1 cellular context compared by ENCODE assay signal in the genomic region with DNA sequence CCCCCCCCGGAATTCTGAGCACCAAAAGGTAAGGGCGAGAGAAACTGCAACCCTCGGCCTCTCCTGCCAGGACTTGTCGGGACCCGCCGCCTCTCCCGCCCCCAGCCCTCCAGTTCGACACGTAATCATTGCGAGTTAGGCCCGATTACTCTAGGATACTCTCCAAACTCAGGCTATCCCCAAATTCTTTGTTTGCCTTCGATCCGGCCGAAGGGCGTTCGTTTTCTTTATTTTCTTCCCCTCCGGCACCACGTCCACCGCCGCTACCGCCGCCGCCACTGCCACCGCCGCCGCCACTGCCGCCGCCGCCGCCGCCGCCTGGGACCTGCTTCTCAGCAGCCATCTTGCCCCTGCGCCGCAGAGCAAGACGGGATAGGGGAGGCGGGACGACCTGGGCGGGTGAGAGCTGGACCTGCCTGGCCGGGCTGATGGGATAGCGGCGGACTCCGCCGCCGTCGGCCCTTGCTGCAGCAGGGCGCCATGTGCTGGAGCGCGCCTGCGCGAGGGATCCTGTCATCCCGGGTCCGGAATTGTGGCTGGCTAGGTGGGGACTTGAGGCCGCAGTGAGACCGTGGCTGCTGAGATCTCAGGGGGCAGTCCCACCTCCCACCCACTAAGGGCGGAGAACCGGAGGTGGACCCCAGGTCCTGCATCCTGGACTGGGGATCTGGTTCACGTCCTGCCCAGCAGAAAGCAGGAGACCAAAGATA.
TF ChIP-seq lines count a peak whose summit lies in the region.

Gene SRP68 (minus strand): TSS at position 369 of the 710 bp plus-strand sequence. CDS start 26 bp downstream, at position 343.

TF ChIP-seq in HepG2, 621 proteins besides CTCF, POLR2A, EP300 and RAD21 (continued from another document and continues in another):
- TF ChIP-seq ZNF513 (CRISPR knock-in tag; conservative IDR thresholded peaks at IDR 0.05) (no peak), AHR (CRISPR knock-in tag; IDR thresholded peaks at IDR 0.05) (0 out of 2 replicates have a peak, but pooled peaks have one; percentile 72), ZNF780A (CRISPR knock-in tag; IDR thresholded peaks at IDR 0.05) (peak; percentile 87; the same call in 1 of the 2 replicates), ZNF660 (CRISPR knock-in tag; IDR thresholded peaks at IDR 0.05; ENCODE audit: borderline replicate concordance, low read depth) (no peak), PHF8 (CRISPR knock-in tag; IDR thresholded peaks at IDR 0.05) (peak; percentile 94), ZNF101 (CRISPR knock-in tag; IDR thresholded peaks at IDR 0.05; ENCODE audit: borderline replicate concordance, low read depth) (0 out of 2 replicates have a peak, but pooled peaks have one; percentile 74), ZNF263 (CRISPR knock-in tag; IDR thresholded peaks at IDR 0.05) (no peak; the same call in none of the 2 replicates), RAD51 (IDR thresholded peaks at IDR 0.05; ENCODE audit: borderline replicate concordance) (no peak), ZNF546 (CRISPR knock-in tag; conservative IDR thresholded peaks at IDR 0.05) (peak; percentile 71; the same call in 1 of the 2 replicates), CHD2 (IDR thresholded peaks at IDR 0.05; ENCODE audit: low read depth, low read length) (no peak), MEF2D (CRISPR knock-in tag; IDR thresholded peaks at IDR 0.05) (peak; percentile 76; the same call in 1 of the 2 replicates), NR0B2 (CRISPR knock-in tag; IDR thresholded peaks at IDR 0.05) (peak; percentile 65; the same call in 1 of the 2 replicates), NCOR1 (IDR thresholded peaks at IDR 0.05; ENCODE audit: borderline replicate concordance, low read length) (no peak), MIER3 (CRISPR knock-in tag; IDR thresholded peaks at IDR 0.05; ENCODE audit: borderline replicate concordance) (peak; percentile 97), MED8 (CRISPR knock-in tag; IDR thresholded peaks at IDR 0.05; ENCODE audit: insufficient replicate concordance) (peak; percentile 83), ZNF850 (CRISPR knock-in tag; conservative IDR thresholded peaks at IDR 0.05) (no peak), HOXA7 (CRISPR knock-in tag; IDR thresholded peaks at IDR 0.05) (no peak), ZNF343 (CRISPR knock-in tag; IDR thresholded peaks at IDR 0.05) (peak; percentile 86; the same call in 1 of the 2 replicates), ZNF143 (CRISPR knock-in tag; IDR thresholded peaks at IDR 0.05) (peak; percentile 92), ZNF468 (CRISPR knock-in tag; IDR thresholded peaks at IDR 0.05) (no peak; the same call in 1 of the 2 replicates), GATAD1 (CRISPR knock-in tag; IDR thresholded peaks at IDR 0.05) (peak; percentile 97), ZBTB21 (CRISPR knock-in tag; IDR thresholded peaks at IDR 0.05) (no peak), MATR3 (CRISPR knock-in tag; IDR thresholded peaks at IDR 0.05) (no peak), FOXO1 (CRISPR knock-in tag; IDR thresholded peaks at IDR 0.05) (peak; percentile 84), POLR2AphosphoS2 (IDR thresholded peaks at IDR 0.05; ENCODE audit: low read depth, low read length) (no peak), MTA1 (CRISPR knock-in tag; IDR thresholded peaks at IDR 0.05; ENCODE audit: borderline replicate concordance) (peak; percentile 65; the same call in 1 of the 2 replicates), GMEB1 (CRISPR knock-in tag; IDR thresholded peaks at IDR 0.05; ENCODE audit: borderline replicate concordance) (peak; percentile 86), MXD4 (CRISPR knock-in tag; IDR thresholded peaks at IDR 0.05) (peak; percentile 89), PRPF4 (IDR thresholded peaks at IDR 0.05; ENCODE audit: low read depth, low read length, poor library complexity, severe bottlenecking) (no peak), SRSF4 (IDR thresholded peaks at IDR 0.05; ENCODE audit: low read depth, low read length, poor library complexity, severe bottlenecking) (no peak), POGZ (CRISPR knock-in tag; IDR thresholded peaks at IDR 0.05) (peak; percentile 69; the same call in 1 of the 2 replicates), ZNF629 (CRISPR knock-in tag; conservative IDR thresholded peaks at IDR 0.05) (0 out of 2 replicates have a peak, but pooled peaks have one; percentile 28), ZNF841 (CRISPR knock-in tag; IDR thresholded peaks at IDR 0.05; ENCODE audit: borderline replicate concordance) (0 out of 2 replicates have a peak, but pooled peaks have one; percentile 41), KLF6 (CRISPR knock-in tag; IDR thresholded peaks at IDR 0.05) (peak; percentile 96), STAT6 (CRISPR knock-in tag; IDR thresholded peaks at IDR 0.05; ENCODE audit: borderline replicate concordance) (peak; percentile 45; the same call in 1 of the 2 replicates), PLRG1 (conservative IDR thresholded peaks at IDR 0.05) (no peak), ZNF607 (CRISPR knock-in tag; IDR thresholded peaks at IDR 0.05; ENCODE audit: borderline replicate concordance) (peak; percentile 96), SRSF9 (IDR thresholded peaks at IDR 0.05; ENCODE audit: borderline replicate concordance, insufficient read depth, low read depth, low read length, poor library complexity, severe bottlenecking) (no peak), ZNF644 (CRISPR knock-in tag; IDR thresholded peaks at IDR 0.05; ENCODE audit: low read depth) (no peak), ZNF230 (CRISPR knock-in tag; IDR thresholded peaks at IDR 0.05) (peak; percentile 93), GZF1 (CRISPR knock-in tag; IDR thresholded peaks at IDR 0.05) (no peak), HDAC6 (IDR thresholded peaks at IDR 0.05; ENCODE audit: low read depth, low read length) (no peak), PREB (CRISPR knock-in tag; IDR thresholded peaks at IDR 0.05) (0 out of 2 replicates have a peak, but pooled peaks have one; percentile 27), TAF15 (IDR thresholded peaks at IDR 0.05; ENCODE audit: low read depth, low read length, poor library complexity, severe bottlenecking) (peak; percentile 58), ZNF790 (CRISPR knock-in tag; IDR thresholded peaks at IDR 0.05; ENCODE audit: borderline replicate concordance) (peak; percentile 93; the same call in 1 of the 2 replicates), DNMT3B (CRISPR knock-in tag; conservative IDR thresholded peaks at IDR 0.05) (peak; percentile 45; the same call in 1 of the 2 replicates), ZNF766 (CRISPR knock-in tag; IDR thresholded peaks at IDR 0.05; ENCODE audit: borderline replicate concordance) (no peak; the same call in 1 of the 2 replicates), ZSCAN29 (CRISPR knock-in tag; conservative IDR thresholded peaks at IDR 0.05) (no peak; the same call in 1 of the 2 replicates), RELA (CRISPR knock-in tag; IDR thresholded peaks at IDR 0.05) (peak; percentile 68; the same call in 1 of the 2 replicates)
- TF ChIP-seq, protein P1, sequence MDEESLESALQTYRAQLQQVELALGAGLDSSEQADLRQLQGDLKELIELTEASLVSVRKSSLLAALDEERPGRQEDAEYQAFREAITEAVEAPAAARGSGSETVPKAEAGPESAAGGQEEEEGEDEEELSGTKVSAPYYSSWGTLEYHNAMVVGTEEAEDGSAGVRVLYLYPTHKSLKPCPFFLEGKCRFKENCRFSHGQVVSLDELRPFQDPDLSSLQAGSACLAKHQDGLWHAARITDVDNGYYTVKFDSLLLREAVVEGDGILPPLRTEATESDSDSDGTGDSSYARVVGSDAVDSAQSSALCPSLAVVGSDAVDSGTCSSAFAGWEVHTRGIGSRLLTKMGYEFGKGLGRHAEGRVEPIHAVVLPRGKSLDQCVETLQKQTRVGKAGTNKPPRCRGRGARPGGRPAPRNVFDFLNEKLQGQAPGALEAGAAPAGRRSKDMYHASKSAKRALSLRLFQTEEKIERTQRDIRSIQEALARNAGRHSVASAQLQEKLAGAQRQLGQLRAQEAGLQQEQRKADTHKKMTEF (CRISPR knock-in tag; IDR thresholded peaks at IDR 0.05): peak; percentile 91
- TF ChIP-seq, protein P2, sequence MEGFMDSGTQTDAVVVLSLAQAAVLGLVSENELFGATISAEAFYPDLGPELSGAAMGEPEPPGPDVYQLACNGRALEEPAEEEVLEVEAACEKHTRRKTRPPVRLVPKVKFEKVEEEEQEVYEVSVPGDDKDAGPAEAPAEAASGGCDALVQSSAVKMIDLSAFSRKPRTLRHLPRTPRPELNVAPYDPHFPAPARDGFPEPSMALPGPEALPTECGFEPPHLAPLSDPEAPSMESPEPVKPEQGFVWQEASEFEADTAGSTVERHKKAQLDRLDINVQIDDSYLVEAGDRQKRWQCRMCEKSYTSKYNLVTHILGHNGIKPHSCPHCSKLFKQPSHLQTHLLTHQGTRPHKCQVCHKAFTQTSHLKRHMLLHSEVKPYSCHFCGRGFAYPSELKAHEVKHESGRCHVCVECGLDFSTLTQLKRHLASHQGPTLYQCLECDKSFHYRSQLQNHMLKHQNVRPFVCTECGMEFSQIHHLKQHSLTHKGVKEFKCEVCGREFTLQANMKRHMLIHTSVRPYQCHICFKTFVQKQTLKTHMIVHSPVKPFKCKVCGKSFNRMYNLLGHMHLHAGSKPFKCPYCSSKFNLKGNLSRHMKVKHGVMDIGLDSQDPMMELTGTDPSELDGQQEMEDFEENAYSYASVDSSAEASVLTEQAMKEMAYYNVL (CRISPR knock-in tag; IDR thresholded peaks at IDR 0.05; ENCODE audit: borderline replicate concordance): peak; percentile 59
- TF ChIP-seq, protein P3, sequence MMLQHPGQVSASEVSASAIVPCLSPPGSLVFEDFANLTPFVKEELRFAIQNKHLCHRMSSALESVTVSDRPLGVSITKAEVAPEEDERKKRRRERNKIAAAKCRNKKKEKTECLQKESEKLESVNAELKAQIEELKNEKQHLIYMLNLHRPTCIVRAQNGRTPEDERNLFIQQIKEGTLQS (CRISPR knock-in tag; IDR thresholded peaks at IDR 0.05): peak; percentile 66
- TF ChIP-seq, protein P4, sequence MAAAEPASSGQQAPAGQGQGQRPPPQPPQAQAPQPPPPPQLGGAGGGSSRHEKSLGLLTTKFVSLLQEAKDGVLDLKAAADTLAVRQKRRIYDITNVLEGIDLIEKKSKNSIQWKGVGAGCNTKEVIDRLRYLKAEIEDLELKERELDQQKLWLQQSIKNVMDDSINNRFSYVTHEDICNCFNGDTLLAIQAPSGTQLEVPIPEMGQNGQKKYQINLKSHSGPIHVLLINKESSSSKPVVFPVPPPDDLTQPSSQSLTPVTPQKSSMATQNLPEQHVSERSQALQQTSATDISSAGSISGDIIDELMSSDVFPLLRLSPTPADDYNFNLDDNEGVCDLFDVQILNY (CRISPR knock-in tag; conservative IDR thresholded peaks at IDR 0.05): peak; percentile 57
